9 cellular contexts compared by ENCODE assay signal in the genomic region with DNA sequence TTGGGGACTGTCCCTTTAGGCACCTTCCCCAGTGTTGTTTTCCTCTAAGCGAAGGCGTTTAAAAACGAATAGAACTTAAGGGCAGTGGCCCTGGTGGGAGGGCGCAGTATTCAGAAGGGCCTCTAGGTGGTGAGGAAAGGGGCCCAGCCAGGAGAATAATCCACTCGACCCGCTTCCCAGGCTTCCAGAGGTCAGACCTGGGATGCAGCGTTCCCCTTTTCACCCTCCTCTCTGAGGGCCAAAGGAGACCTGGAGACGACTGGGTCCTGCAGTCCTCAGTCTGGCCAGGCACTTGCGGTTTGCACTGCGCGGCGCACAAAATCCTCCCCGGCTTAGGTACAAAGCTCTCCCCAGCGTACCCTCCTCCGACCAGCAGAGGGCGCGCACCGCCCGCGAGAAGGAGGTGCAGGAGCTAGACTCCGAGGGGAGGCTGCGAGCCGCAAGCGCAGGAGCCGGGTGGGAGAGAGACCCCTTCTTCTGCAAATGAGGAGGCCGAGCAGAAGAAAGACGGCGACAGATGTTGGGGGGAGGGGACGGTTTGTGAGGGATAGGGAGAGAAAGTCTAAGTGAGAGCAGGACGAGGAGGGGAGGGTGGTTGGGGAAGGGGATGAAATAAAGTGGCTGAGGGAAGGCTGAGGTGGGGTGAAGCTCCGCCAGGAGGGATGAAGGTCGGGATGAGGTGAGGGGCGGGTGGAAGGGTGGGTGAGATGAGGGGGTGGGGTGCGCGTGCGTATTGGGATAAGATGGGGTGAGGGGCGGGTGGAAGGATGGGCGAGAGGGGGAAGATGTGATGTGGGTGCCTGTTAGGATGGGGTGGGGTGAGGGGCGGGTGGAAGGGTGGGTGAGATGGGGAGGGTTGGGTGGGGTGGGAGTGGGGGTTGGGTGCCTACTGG. TPM values are rescaled to one million over a fixed set of nuclear protein-coding genes. Genes with fewer than 3 reads are reported as not detected.
DNase-seq lines count a peak whose midpoint lies in the region; ATAC-seq, FAIRE-seq and TF ChIP-seq lines count a peak whose summit lies in the region.
"Had no signal": no experiment of that assay in that cellular context is flagged by ENCODE, and none has a peak within 500 bp of the region (broad histone marks: within the 10 kb centered on the region; RNA-seq: fewer than 3 reads in every experiment).

No MANE protein-coding gene starts in this region.

- no peak overlapping the region for H3K27ac ChIP-seq in astrocyte (ENCODE audit: low read depth, low read length)
- no peak overlapping the region for H3K27ac ChIP-seq in hepatocyte
- no peak overlapping the region for H3K27ac ChIP-seq in gastrocnemius medialis

- H3K9ac ChIP-seq in astrocyte (ENCODE audit: low read length) = no peak overlapping the region

- ATAC-seq in HG02885 (IDR thresholded peaks at IDR 0.05; ENCODE audit: poor library complexity, unreplicated experiment) = peak; percentile 92
- ATAC-seq in gastrocnemius medialis = peak; percentile 77 to 83

- in situ Hi-C loops in gastrocnemius medialis (cut with MboI; ENCODE audit: low sequenced_read_pairs in 4 of 4) = no loop called here

- peaks cover 4% of the 10 kb centered on the region for H3K4me1 Mint-ChIP-seq in astrocyte (ENCODE audit: low read depth, unreplicated experiment)

- H3K79me2 ChIP-seq in astrocyte (ENCODE audit: insufficient read depth, low read length) (no peaks in the 10 kb centered on the region), hepatocyte (no peaks in the 10 kb centered on the region)

- H3K4me3 ChIP-seq in astrocyte (ENCODE audit: insufficient read depth, low read depth, low read length) = peak overlapping the region; percentile 19
- no peak overlapping the region for H3K4me3 ChIP-seq in hepatocyte
- H3K4me3 ChIP-seq in gastrocnemius medialis = peak overlapping the region; percentile 16 to 42 (median 30)

- no peak overlapping the region for H3K4me3 Mint-ChIP-seq in astrocyte (ENCODE audit: unreplicated experiment)

- H3K36me3 ChIP-seq in astrocyte (ENCODE audit: insufficient read depth, low read length) (no peaks in the 10 kb centered on the region), hepatocyte (replicated peaks; ENCODE audit: insufficient read depth, low read depth) (no peaks in the 10 kb centered on the region), gastrocnemius medialis (no peaks in the 10 kb centered on the region)

- peak overlapping the region; percentile 68 for H2AFZ ChIP-seq in astrocyte (ENCODE audit: low read depth, low read length)
- H2AFZ ChIP-seq in hepatocyte = no peak overlapping the region

- H3K27me3 ChIP-seq in astrocyte (ENCODE audit: insufficient read depth, low read length) (peaks cover 71% of the 10 kb centered on the region), hepatocyte (peaks cover 88% of the 10 kb centered on the region), gastrocnemius medialis (peaks cover 69 to 86% (median 79%) of the 10 kb centered on the region in 3 donors)

- peaks cover 2% of the 10 kb centered on the region for H3K36me3 Mint-ChIP-seq in astrocyte (ENCODE audit: low read depth, unreplicated experiment)

- H4K20me1 ChIP-seq in astrocyte (ENCODE audit: insufficient read depth, low read length) = peaks cover 10% of the 10 kb centered on the region
- no peaks in the 10 kb centered on the region for H4K20me1 ChIP-seq in hepatocyte (ENCODE audit: insufficient read depth, poor library complexity, severe bottlenecking)

- no peak for FAIRE-seq in astrocyte (lab: Jason Lieb, UNC)
- FAIRE-seq: A204.1 had no signal

- peaks cover 6% of the 10 kb centered on the region for H3K9me3 ChIP-seq in astrocyte (ENCODE audit: insufficient read depth, low read depth, low read length)
- H3K9me3 ChIP-seq in hepatocyte (ENCODE audit: low read depth) = no peaks in the 10 kb centered on the region
- H3K9me3 ChIP-seq in gastrocnemius medialis = no peaks in the 10 kb centered on the region

- intact Hi-C loops in gastrocnemius medialis (cut with DNase I; ENCODE audit: low total_unique reads) = loop anchor here (5.0 kb wide), 1 partner anchor 177 kb away; no protein-coding TSS in a partner anchor

- peak; percentile 59 to 60 for DNase-seq in NCI-H187 (lab: John Stamatoyannopoulos, UW)
- no peak for DNase-seq in NCI-H187 treated with DMSO at 0.1 percent for 48 hours (lab: John Stamatoyannopoulos, UW)
- DNase-seq in NCI-H1694 treated with DMSO at 0.1 percent for 48 hours (lab: John Stamatoyannopoulos, UW) = peak; percentile 92
- DNase-seq in T-helper 9 cell = peak; percentile 78
- peak; percentile 30 for DNase-seq in astrocyte (ENCODE audit: low read depth)
- peak; percentile 88 for DNase-seq in hepatocyte (ENCODE audit: low spot score)
- DNase-seq in gastrocnemius medialis = peak; percentile 40 to 62

- 4% methylated on average over 31 of the region's 39 CpGs for WGBS in hepatocyte (ENCODE audit: low lambda C conversion rate, missing lambda C conversion rate)

- TF ChIP-seq POLR2A in gastrocnemius medialis (IDR thresholded peaks at IDR 0.05) = no peak

- H3K4me1 ChIP-seq in astrocyte (ENCODE audit: insufficient read depth, low read length) (no peaks in the 10 kb centered on the region), hepatocyte (ENCODE audit: insufficient read depth) (peaks cover 11% of the 10 kb centered on the region), gastrocnemius medialis (peaks cover 27 to 31% of the 10 kb centered on the region in 2 donors)

- peak; percentile 70 for TF ChIP-seq CTCF in astrocyte (IDR thresholded peaks at IDR 0.05; ENCODE audit: insufficient read depth, low read depth, low read length)
- peak; percentile 99 for TF ChIP-seq CTCF in hepatocyte (IDR thresholded peaks at IDR 0.05; ENCODE audit: poor library complexity)
- peak; percentile 41 to 94 (median 83) for TF ChIP-seq CTCF in gastrocnemius medialis (IDR thresholded peaks at IDR 0.05 in 4 of 5, conservative IDR thresholded peaks at IDR 0.05 in 1 of 5)

- no peaks in the 10 kb centered on the region for H3K9me3 Mint-ChIP-seq in astrocyte (ENCODE audit: unreplicated experiment)

- H3K27ac Mint-ChIP-seq in astrocyte (ENCODE audit: unreplicated experiment) = no peak overlapping the region

- H3K4me2 ChIP-seq in astrocyte (ENCODE audit: low read length) (peak overlapping the region; percentile 79), hepatocyte (peak overlapping the region; percentile 70)

- H3K9me2 ChIP-seq in hepatocyte (replicated peaks; ENCODE audit: insufficient read depth) = no peaks in the 10 kb centered on the region

- peaks cover 80% of the 10 kb centered on the region for H3K27me3 Mint-ChIP-seq in astrocyte (ENCODE audit: low read depth, unreplicated experiment)

RNA-seq across cellular contexts. Expression of gene FEV, which starts 4.9 kb away (rescaled TPM):
- total RNA-seq in astrocyte (not detected in 2 replicates), hepatocyte (0.70 TPM in 1 of 2 replicates, not detected in the other), gastrocnemius medialis (not detected)
- 0.58 and 2.1 TPM in 2 replicates for polyA plus RNA-seq in hepatocyte

RNA-seq across cellular contexts. Expression of gene CRYBA2, which starts 13.1 kb away (rescaled TPM):
- total RNA-seq in astrocyte (not detected in 2 replicates), hepatocyte (0.90 TPM in 1 of 2 replicates, not detected in the other), gastrocnemius medialis (not detected)
- not detected in 2 replicates for polyA plus RNA-seq in hepatocyte

RNA-seq across cellular contexts. Expression of gene CDK5R2, which starts 20.6 kb away (rescaled TPM):
- total RNA-seq in astrocyte (0.75 and 1.1 TPM in 2 replicates), hepatocyte (0.08 and 0.37 TPM in 2 replicates), gastrocnemius medialis (not detected)
- not detected in 2 replicates for polyA plus RNA-seq in hepatocyte
